Comparison of ENCODE assay signal across 18 cellular contexts in genomic region chr13:44938854-44939253, GRCh38.
"Had no signal": no experiment of that assay in that cellular context is flagged by ENCODE, and none has a peak within 500 bp of the region (broad histone marks: within the 10 kb centered on the region; RNA-seq: fewer than 3 reads in every experiment).

No MANE protein-coding gene starts in this region.

- H3K9me3 Mint-ChIP-seq: naive thymus-derived CD8-positive, alpha-beta T cell; neural crest cell had no signal

- ATAC-seq: gastrocnemius medialis; left lobe of liver; mucosa of descending colon; naive thymus-derived CD8-positive, alpha-beta T cell; right cardiac atrium; upper lobe of right lung had no signal

- H3K4me1 Mint-ChIP-seq: naive thymus-derived CD8-positive, alpha-beta T cell; neural crest cell had no signal

- H3K36me3 ChIP-seq: ovary, thyroid gland had no signal

- H3K27me3 ChIP-seq: esophagus muscularis mucosa, gastrocnemius medialis, ovary, suprapubic skin, thyroid gland, upper lobe of right lung had no signal

- H3K27ac ChIP-seq: epithelial cell of prostate, esophagus muscularis mucosa, gastrocnemius medialis, ovary, suprapubic skin, thyroid gland, upper lobe of right lung had no signal

- H3K4me3 Mint-ChIP-seq: naive thymus-derived CD8-positive, alpha-beta T cell; neural crest cell had no signal

- H3K27ac Mint-ChIP-seq: naive thymus-derived CD8-positive, alpha-beta T cell; progenitor cell of endocrine pancreas had no signal

- H3K27me3 Mint-ChIP-seq: naive thymus-derived CD8-positive, alpha-beta T cell; progenitor cell of endocrine pancreas had no signal

- H3K4me3 ChIP-seq: esophagus muscularis mucosa, gastrocnemius medialis, mucosa of descending colon, ovary, suprapubic skin, thyroid gland, upper lobe of right lung had no signal

- DNase-seq: effector memory CD4-positive, alpha-beta T cell; gastrocnemius medialis; islet precursor cell; mucosa of descending colon; naive thymus-derived CD8-positive, alpha-beta T cell; ovary; right cardiac atrium; small intestine; stimulated activated CD4-positive, alpha-beta T cell treated with anti-CD3 and anti-CD28 coated beads, Interleukin-12 subunit alpha, Interleukin-12 subunit beta, amount 100 ng/mL, for 4 hours; stimulated activated naive CD4-positive, alpha-beta T cell treated with Interleukin-2 at 50 U/mL for 16 hours; thyroid gland; upper lobe of right lung had no signal

- H3K9me3 ChIP-seq: esophagus muscularis mucosa, gastrocnemius medialis, mucosa of descending colon, ovary, suprapubic skin, thyroid gland, upper lobe of right lung had no signal
